ENCODE assay signal across 1 cellular context in genomic region chr7:136114966-136115762, GRCh38.
TF ChIP-seq lines count a peak whose summit lies in the region.

No MANE protein-coding gene starts in this region.

TF ChIP-seq in K562, 482 proteins besides CTCF, POLR2A, EP300 and RAD21 (continued from another document):
- TF ChIP-seq ZBED1 (IDR thresholded peaks at IDR 0.05): no peak
- no peak for TF ChIP-seq MCM5 (IDR thresholded peaks at IDR 0.05; ENCODE audit: low read depth)
- no peak for TF ChIP-seq ZNF561 (CRISPR knock-in tag; conservative IDR thresholded peaks at IDR 0.05)
- TF ChIP-seq RCOR1 (IDR thresholded peaks at IDR 0.05; ENCODE audit: borderline replicate concordance in 1 of 2, low read depth in 2 of 2, low read length in 2 of 2): peak in 1 of 2 experiments; percentile 24; a peak in 1 of 4 replicates
- TF ChIP-seq ETV1 (tag; conservative IDR thresholded peaks at IDR 0.05; ENCODE audit: low read depth): peak; percentile 35; the same call in 1 of the 2 replicates
- TF ChIP-seq E2F8 (IDR thresholded peaks at IDR 0.05; ENCODE audit: low read depth, partially characterized antibody): peak; percentile 19
- no peak for TF ChIP-seq PTBP1 (IDR thresholded peaks at IDR 0.05; ENCODE audit: low read depth, low read length)
- no peak for TF ChIP-seq PRPF4 (IDR thresholded peaks at IDR 0.05; ENCODE audit: insufficient read depth, low read depth, low read length, poor library complexity, severe bottlenecking)
- peak; percentile 68 for TF ChIP-seq DEAF1 (CRISPR knock-in tag; IDR thresholded peaks at IDR 0.05)
- TF ChIP-seq THRB (CRISPR knock-in tag; conservative IDR thresholded peaks at IDR 0.05): no peak
- no peak for TF ChIP-seq TEAD2 (tag; IDR thresholded peaks at IDR 0.05)
- 0 out of 2 replicates have a peak, but pooled peaks have one; percentile 12 for TF ChIP-seq RNF2 (IDR thresholded peaks at IDR 0.05)
- TF ChIP-seq CTBP1 (IDR thresholded peaks at IDR 0.05; ENCODE audit: borderline replicate concordance): 0 out of 2 replicates have a peak, but pooled peaks have one; percentile 47
- TF ChIP-seq ZNF75A (CRISPR knock-in tag; IDR thresholded peaks at IDR 0.05): peak; percentile 79
- TF ChIP-seq FOXO4 (CRISPR knock-in tag; IDR thresholded peaks at IDR 0.05): no peak
- TF ChIP-seq ZEB2 (IDR thresholded peaks at IDR 0.05): no peak
- no peak for TF ChIP-seq AFF4 (CRISPR knock-in tag; IDR thresholded peaks at IDR 0.05)
- no peak for TF ChIP-seq ZNF583 (CRISPR knock-in tag; IDR thresholded peaks at IDR 0.05)
- TF ChIP-seq STAG1 (CRISPR knock-in tag; IDR thresholded peaks at IDR 0.05; ENCODE audit: borderline replicate concordance): 0 out of 2 replicates have a peak, but pooled peaks have one; percentile 29
- peak in 2 of 3 experiments; percentile 18 to 33 for TF ChIP-seq YY1 (IDR thresholded peaks at IDR 0.05; ENCODE audit: borderline replicate concordance in 1 of 3, control insufficient read depth in 1 of 3, extremely low read depth in 1 of 3, insufficient read depth in 3 of 3, insufficient read length in 1 of 3, insufficient replicate concordance in 2 of 3, low read depth in 1 of 3, low read length in 2 of 3)
- no peak for TF ChIP-seq ZNF263 (CRISPR knock-in tag; IDR thresholded peaks at IDR 0.05; ENCODE audit: borderline replicate concordance)
- no peak for TF ChIP-seq E2F4 (CRISPR knock-in tag; IDR thresholded peaks at IDR 0.05; ENCODE audit: low read depth)
- peak; percentile 26; the same call in 1 of the 2 replicates for TF ChIP-seq NFIC (IDR thresholded peaks at IDR 0.05)
- TF ChIP-seq TCF7 (IDR thresholded peaks at IDR 0.05; ENCODE audit: borderline replicate concordance): 0 out of 2 replicates have a peak, but pooled peaks have one; percentile 53
- peak; percentile 51; the same call in 1 of the 2 replicates for TF ChIP-seq CBFA2T2 (conservative IDR thresholded peaks at IDR 0.05)
- peak; percentile 89 for TF ChIP-seq EHMT2 (IDR thresholded peaks at IDR 0.05)
- no peak for TF ChIP-seq ATF1 (CRISPR knock-in tag; IDR thresholded peaks at IDR 0.05)
- TF ChIP-seq ATF1 (tag; IDR thresholded peaks at IDR 0.05): no peak; the same call in 1 of the 2 replicates
- no peak for TF ChIP-seq SMARCE1 (IDR thresholded peaks at IDR 0.05)
- no peak for TF ChIP-seq ZNF282 (CRISPR knock-in tag; IDR thresholded peaks at IDR 0.05)
- TF ChIP-seq MCM3 (IDR thresholded peaks at IDR 0.05): no peak
- TF ChIP-seq ZSCAN32 (CRISPR knock-in tag; IDR thresholded peaks at IDR 0.05): no peak
- TF ChIP-seq CXXC5 (CRISPR knock-in tag; IDR thresholded peaks at IDR 0.05): peak; percentile 54
- no peak for TF ChIP-seq ZNF280A (IDR thresholded peaks at IDR 0.05; ENCODE audit: low read depth, partially characterized antibody)
- TF ChIP-seq FOXP4 (CRISPR knock-in tag; IDR thresholded peaks at IDR 0.05; ENCODE audit: borderline replicate concordance): no peak
- TF ChIP-seq SNAPC5 (CRISPR knock-in tag; IDR thresholded peaks at IDR 0.05): no peak
- peak; percentile 70; the same call in 1 of the 2 replicates for TF ChIP-seq ARID1B (IDR thresholded peaks at IDR 0.05)
- no peak for TF ChIP-seq KDM5B (IDR thresholded peaks at IDR 0.05; ENCODE audit: insufficient replicate concordance, low read depth, low read length)
- TF ChIP-seq SMC3 (conservative IDR thresholded peaks at IDR 0.05; ENCODE audit: insufficient read depth, low read depth, low read length): peak; percentile 85
- no peak for TF ChIP-seq NCOA4 (IDR thresholded peaks at IDR 0.05; ENCODE audit: partially characterized antibody)
- TF ChIP-seq CTCFL (IDR thresholded peaks at IDR 0.05; ENCODE audit: borderline replicate concordance, insufficient read depth, low read depth, low read length, poor library complexity, severe bottlenecking): peak; percentile 21
TF ChIP-seq in K562: peak in this region for 46.
